ENCODE assay signal across 22 cellular contexts in the genomic region with DNA sequence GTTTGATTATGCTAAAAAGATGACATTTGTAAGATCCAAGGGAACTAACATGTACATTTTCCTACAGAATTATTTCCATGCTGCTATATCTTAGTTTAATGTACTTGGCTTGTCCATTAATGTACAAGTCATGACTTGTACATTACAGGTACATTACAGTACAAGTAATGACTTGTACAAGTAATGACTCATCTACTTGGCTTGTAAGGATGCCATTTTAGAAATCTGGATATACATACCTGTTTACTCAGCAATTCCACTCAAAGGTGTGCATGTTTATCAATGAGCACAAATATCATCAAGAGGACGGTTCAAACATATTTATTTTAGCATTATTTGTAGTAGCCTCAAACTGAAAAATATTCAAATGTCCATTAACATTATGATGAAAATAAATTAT.
"Had no signal": no experiment of that assay in that cellular context is flagged by ENCODE, and none has a peak within 500 bp of the region (broad histone marks: within the 10 kb centered on the region; RNA-seq: fewer than 3 reads in every experiment).

No MANE protein-coding gene starts in this region.

- H3K4me1 ChIP-seq: left lung, transverse colon had no signal

- DNase-seq: activated CD4-positive, alpha-beta T cell treated with anti-CD3 and anti-CD28 coated beads, Interleukin-2, amount 50 U/mL, for 4 hours; activated CD8-positive, alpha-beta memory T cell treated with anti-CD3 and anti-CD28 coated beads for 24 hours; activated CD8-positive, alpha-beta memory T cell treated with anti-CD3 and anti-CD28 coated beads, Interleukin-2, amount 50 U/mL, for 4 hours; activated naive CD4-positive, alpha-beta T cell treated with Interleukin-2 at 50 U/mL for 16 hours; activated naive CD8-positive, alpha-beta T cell treated with anti-CD3 and anti-CD28 coated beads for 36 hours; activated T-cell treated with anti-CD3 and anti-CD28 coated beads, Interleukin-2, amount 50 U/mL, for 4 hours; cerebellar nuclear complex; left lung; naive thymus-derived CD4-positive, alpha-beta T cell; occipital lobe; posterior cingulate gyrus; stimulated activated CD4-positive, alpha-beta T cell treated with anti-CD3 and anti-CD28 coated beads, Interleukin-2, amount 100 ng/mL, for 48 hours; stimulated activated CD8-positive, alpha-beta memory T cell treated with anti-CD3 and anti-CD28 coated beads, Interleukin-4, amount 100 ng/mL, for 48 hours; stimulated activated naive B cell treated with anti-CD40 and anti-IgM and Interleukin-4, amounts not matched to agents 10 μg/mL and 1 μg/mL and 100 μg/mL, for 72 hours; T1000; transverse colon had no signal

- H3K9me3 ChIP-seq: left lung, transverse colon had no signal

- H3K4me3 Mint-ChIP-seq: activated naive CD8-positive, alpha-beta T cell treated with anti-CD3 and anti-CD28 coated beads for 36 hours; activated T-cell treated with anti-CD3 and anti-CD28 coated beads, Interleukin-2, amount 50 U/mL, for 4 hours; naive thymus-derived CD4-positive, alpha-beta T cell; neural crest cell; stimulated activated naive B cell treated with anti-CD40 and anti-IgM and Interleukin-4, amounts not matched to agents 10 μg/mL and 1 μg/mL and 100 μg/mL, for 72 hours; WTC11 had no signal

- H3K36me3 Mint-ChIP-seq: activated naive CD8-positive, alpha-beta T cell treated with anti-CD3 and anti-CD28 coated beads for 36 hours; naive thymus-derived CD4-positive, alpha-beta T cell; stimulated activated naive B cell treated with anti-CD40 and anti-IgM and Interleukin-4, amounts not matched to agents 10 μg/mL and 1 μg/mL and 100 μg/mL, for 72 hours; WTC11 had no signal

- H3K4me1 Mint-ChIP-seq: activated naive CD8-positive, alpha-beta T cell treated with anti-CD3 and anti-CD28 coated beads for 36 hours; naive thymus-derived CD4-positive, alpha-beta T cell; neural crest cell; stimulated activated naive B cell treated with anti-CD40 and anti-IgM and Interleukin-4, amounts not matched to agents 10 μg/mL and 1 μg/mL and 100 μg/mL, for 72 hours had no signal

- H3K27ac ChIP-seq: coronary artery, left lung, transverse colon had no signal

- H3K27me3 ChIP-seq: left lung, transverse colon had no signal

- H3K27me3 Mint-ChIP-seq: activated naive CD8-positive, alpha-beta T cell treated with anti-CD3 and anti-CD28 coated beads for 36 hours; naive thymus-derived CD4-positive, alpha-beta T cell; stimulated activated naive B cell treated with anti-CD40 and anti-IgM and Interleukin-4, amounts not matched to agents 10 μg/mL and 1 μg/mL and 100 μg/mL, for 72 hours had no signal

- H3K4me3 ChIP-seq: coronary artery, left lung, lung, transverse colon had no signal

- FAIRE-seq: astrocyte, urothelium cell line had no signal

- ATAC-seq: activated T-cell treated with anti-CD3 and anti-CD28 coated beads, Interleukin-2, amount 50 U/mL, for 4 hours; left lung; naive thymus-derived CD4-positive, alpha-beta T cell; stimulated activated naive B cell treated with anti-CD40 and anti-IgM and Interleukin-4, amounts not matched to agents 10 μg/mL and 1 μg/mL and 100 μg/mL, for 72 hours; WTC11 had no signal

- H3K36me3 ChIP-seq: left lung, transverse colon had no signal

- H3K27ac Mint-ChIP-seq: activated naive CD8-positive, alpha-beta T cell treated with anti-CD3 and anti-CD28 coated beads for 36 hours; naive thymus-derived CD4-positive, alpha-beta T cell; stimulated activated naive B cell treated with anti-CD40 and anti-IgM and Interleukin-4, amounts not matched to agents 10 μg/mL and 1 μg/mL and 100 μg/mL, for 72 hours; WTC11 had no signal
